Comparison of ENCODE assay signal across 9 cellular contexts in genomic region chr7:159067870-159068787, GRCh38.
DNase-seq lines count a peak whose midpoint lies in the region; ATAC-seq, FAIRE-seq and TF ChIP-seq lines count a peak whose summit lies in the region.
"Had no signal": no experiment of that assay in that cellular context is flagged by ENCODE, and none has a peak within 500 bp of the region (broad histone marks: within the 10 kb centered on the region; RNA-seq: fewer than 3 reads in every experiment).

No MANE protein-coding gene starts in this region.

- no peak overlapping the region for H3K27ac ChIP-seq in CD8-positive, alpha-beta memory T cell (ENCODE audit: low read depth, low read length)
- H3K27ac ChIP-seq in psoas muscle (peak overlapping the region; percentile 78), GM23248 (no peak overlapping the region)

- 22 to 38% (median 26%) methylated on average over 22 of the region's 22 CpGs for WGBS in psoas muscle, 3 donors
- 8 to 9% methylated on average over 22 of the region's 22 CpGs for WGBS in GM23248 (ENCODE audit: low coverage in 1 of 2, low lambda C conversion rate in 2 of 2, missing lambda C conversion rate in 2 of 2), 2 experiments

- H3K27ac Mint-ChIP-seq in CD8-positive, alpha-beta memory T cell, result peak overlapping the region in 6 of 8 donors; percentile 50 to 87 (median 76)

- H3K9me2 ChIP-seq in GM23248 (ENCODE audit: insufficient read depth), result no peaks in the 10 kb centered on the region

- peak overlapping the region; percentile 68 for H3K9ac ChIP-seq in adipocyte (ENCODE audit: low read length)
- no peak overlapping the region for H3K9ac ChIP-seq in GM23248

- CTCF ChIA-PET in CD8-positive, alpha-beta memory T cell (lab: Charles Lee), result no interaction called here

- FAIRE-seq in RCC 7860 (lab: Jason Lieb, UNC) (no peak), urothelium cell line (lab: Jason Lieb, UNC) (no peak)

- no peaks in the 10 kb centered on the region for H4K20me1 ChIP-seq in GM23248 (ENCODE audit: insufficient read depth)

- H3K9me3 Mint-ChIP-seq in CD8-positive, alpha-beta memory T cell, result no peaks in the 10 kb centered on the region

- ATAC-seq in psoas muscle (peak; percentile 90 to 96 (median 91)), HG02973 (IDR thresholded peaks at IDR 0.05; ENCODE audit: unreplicated experiment) (no peak)

- H3K27me3 Mint-ChIP-seq in CD8-positive, alpha-beta memory T cell, result peaks cover 0 to 6% of the 10 kb centered on the region in 2 donors

- intact Hi-C loops in psoas muscle (cut with DNase I), result loop anchor here in 1 of 2 donors (2.0 kb wide), 1 partner anchor 19 kb away; no protein-coding TSS in a partner anchor

- H3K36me3 Mint-ChIP-seq in CD8-positive, alpha-beta memory T cell, result no peaks in the 10 kb centered on the region

- H2AFZ ChIP-seq in GM23248, result no peak overlapping the region

- no peak overlapping the region for H3K4me2 ChIP-seq in GM23248 (ENCODE audit: unreplicated experiment)

- peak overlapping the region in 3 of 7 donors; percentile 44 to 56 (median 46) for H3K4me3 Mint-ChIP-seq in CD8-positive, alpha-beta memory T cell

- H3K9me3 ChIP-seq in CD8-positive, alpha-beta memory T cell (ENCODE audit: low read length), result no peaks in the 10 kb centered on the region
- H3K9me3 ChIP-seq in adipocyte (ENCODE audit: control insufficient read depth, low read length) (no peaks in the 10 kb centered on the region), psoas muscle (no peaks in the 10 kb centered on the region), GM23248 (ENCODE audit: low read depth) (no peaks in the 10 kb centered on the region)

- POLR2A ChIA-PET in CD8-positive, alpha-beta memory T cell (lab: Charles Lee), result no interaction called here

- in situ Hi-C loops in GM23248 (cut with MboI), result no loop called here

- no peaks in the 10 kb centered on the region for H3K27me3 ChIP-seq in CD8-positive, alpha-beta memory T cell (ENCODE audit: insufficient read depth, low read length, poor library complexity, severe bottlenecking)
- no peaks in the 10 kb centered on the region for H3K27me3 ChIP-seq in adipocyte (replicated peaks; ENCODE audit: control insufficient read depth, insufficient read depth, low read length)
- H3K27me3 ChIP-seq in psoas muscle (ENCODE audit: insufficient read depth in 3 of 3, low read length in 2 of 3), result no peaks in the 10 kb centered on the region
- no peaks in the 10 kb centered on the region for H3K27me3 ChIP-seq in GM23248 (replicated peaks; ENCODE audit: insufficient read depth)

- TF ChIP-seq CTCF in psoas muscle (IDR thresholded peaks at IDR 0.05), result no peak

- H3K4me3 ChIP-seq in CD8-positive, alpha-beta memory T cell (ENCODE audit: low read length), result no peak overlapping the region
- H3K4me3 ChIP-seq in adipocyte (ENCODE audit: low read length), result peak overlapping the region; percentile 38
- H3K4me3 ChIP-seq in psoas muscle, result peak overlapping the region; percentile 15
- H3K4me3 ChIP-seq in GM23248, result no peak overlapping the region
- H3K4me3 ChIP-seq: lung had no signal

- H3K4me1 Mint-ChIP-seq in CD8-positive, alpha-beta memory T cell, result peaks cover 13 to 30% (median 18%) of the 10 kb centered on the region in 3 donors

- no peaks in the 10 kb centered on the region for H3K79me2 ChIP-seq in GM23248 (ENCODE audit: insufficient read depth)

- no peaks in the 10 kb centered on the region for H3F3A ChIP-seq in GM23248 (ENCODE audit: insufficient read depth)

- H3K4me1 ChIP-seq in CD8-positive, alpha-beta memory T cell (ENCODE audit: insufficient read depth, low read length), result no peaks in the 10 kb centered on the region
- peaks cover 25% of the 10 kb centered on the region for H3K4me1 ChIP-seq in adipocyte (ENCODE audit: control insufficient read depth, insufficient read depth, low read length)
- H3K4me1 ChIP-seq in psoas muscle, result peaks cover 17% of the 10 kb centered on the region
- no peaks in the 10 kb centered on the region for H3K4me1 ChIP-seq in GM23248 (ENCODE audit: insufficient read depth)

- peak in 1 of 5 donors; percentile 9 for DNase-seq in CD8-positive, alpha-beta memory T cell
- DNase-seq in adipocyte (ENCODE audit: low read depth), result no peak
- DNase-seq in hypothalamus (lab: John Stamatoyannopoulos, UW), result peak in 29 of 51 donors; percentile 5 to 61 (median 38)
- peak; percentile 79 to 88 for DNase-seq in psoas muscle
- no peak for DNase-seq in RCC 7860 (ENCODE audit: low spot score)
- no peak for DNase-seq in urothelium cell line (ENCODE audit: low spot score)
- no peak for DNase-seq in GM23248

- no peaks in the 10 kb centered on the region for H3K36me3 ChIP-seq in CD8-positive, alpha-beta memory T cell (ENCODE audit: insufficient read depth, low read length)
- H3K36me3 ChIP-seq in adipocyte (ENCODE audit: control insufficient read depth, insufficient read depth, low read length, severe bottlenecking) (no peaks in the 10 kb centered on the region), psoas muscle (ENCODE audit: insufficient read depth in 1 of 2, low read depth in 1 of 2) (no peaks in the 10 kb centered on the region), GM23248 (ENCODE audit: low read depth) (no peaks in the 10 kb centered on the region)

Comparison
In these comparisons a context has a peak if more than half of its experiments do, and no peak if none do; other contexts are left out.
1. DNase-seq: peak in hypothalamus (29 of 51) and psoas muscle (2 of 2); none in adipocyte (single experiment), RCC 7860 (single experiment), urothelium cell line (single experiment) and GM23248 (single experiment).
2. H3K4me3 ChIP-seq: peak in adipocyte (single experiment) and psoas muscle (single experiment); none in CD8-positive, alpha-beta memory T cell (single experiment) and GM23248 (single experiment).